Comparison of ENCODE assay signal across 17 cellular contexts in genomic region chr11:70711095-70711910, GRCh38.
DNase-seq lines count a peak whose midpoint lies in the region; ATAC-seq and TF ChIP-seq lines count a peak whose summit lies in the region.
"Had no signal": no experiment of that assay in that cellular context is flagged by ENCODE, and none has a peak within 500 bp of the region (broad histone marks: within the 10 kb centered on the region; RNA-seq: fewer than 3 reads in every experiment).

No MANE protein-coding gene starts in this region.

- intact Hi-C loops in Right ventricle myocardium inferior (cut with DNase I), result no loop called here
- intact Hi-C loops in left ventricle myocardium superior (cut with micrococcal nuclease), result no loop called here
- intact Hi-C loops in upper lobe of right lung (cut with DNase I), result no loop called here

- no peak overlapping the region for H2AFZ ChIP-seq in neuronal stem cell (ENCODE audit: low read length)

- no peaks in the 10 kb centered on the region for H3K9me3 Mint-ChIP-seq in progenitor cell of endocrine pancreas (ENCODE audit: low read depth)
- H3K9me3 Mint-ChIP-seq: CD8-positive, alpha-beta T cell had no signal

- no peaks in the 10 kb centered on the region for H3K79me1 ChIP-seq in neuronal stem cell (ENCODE audit: low read depth, low read length)

- in situ Hi-C loops in GM13976 (cut with MboI; ENCODE audit: low sequenced_read_pairs, unreplicated experiment), result no loop called here

- WGBS in neuronal stem cell (ENCODE audit: extremely low coverage in 2 of 2, insufficient read length in 2 of 2, insufficient replicate concordance in 1 of 2), 2 donors, result no CpG with 5 or more reads among the region's 30 CpGs

- H3K27me3 ChIP-seq in neuronal stem cell (ENCODE audit: control insufficient read depth in 3 of 3, insufficient read depth in 3 of 3, low read depth in 1 of 3, low read length in 3 of 3) (no peaks in the 10 kb centered on the region), upper lobe of right lung (no peaks in the 10 kb centered on the region)

- no peak overlapping the region for H3K4me3 Mint-ChIP-seq in progenitor cell of endocrine pancreas (ENCODE audit: low read depth)
- H3K4me3 Mint-ChIP-seq: CD8-positive, alpha-beta T cell had no signal

- H3K4me2 ChIP-seq in neuronal stem cell (ENCODE audit: insufficient read depth, low read length, poor library complexity, severe bottlenecking), result no peak overlapping the region
- H3K4me2 ChIP-seq: A549 had no signal

- peak; percentile 59 for DNase-seq in Right ventricle myocardium inferior (ENCODE audit: missing footprints)
- DNase-seq in left ventricle myocardium superior, result no peak
- DNase-seq in left kidney (ENCODE audit: low read depth, low spot score), result peak; percentile 36
- no peak for DNase-seq in neuronal stem cell (ENCODE audit: low spot score)
- DNase-seq in upper lobe of right lung, result peak; percentile 46
- no peak for DNase-seq in GM13976 (ENCODE audit: low spot score)
- DNase-seq in progenitor cell of endocrine pancreas (ENCODE audit: low spot score, unreplicated experiment), result no peak
- no peak for DNase-seq in SK-N-DZ (ENCODE audit: low spot score)
- DNase-seq: AML-193; Calu3; CD8-positive, alpha-beta T cell; DMS79 treated with DMSO at 0.1 percent for 48 hours; GF-D8; HCEC 1CT; IMR-90 had no signal

- no peaks in the 10 kb centered on the region for H3K36me3 Mint-ChIP-seq in progenitor cell of endocrine pancreas (ENCODE audit: insufficient read depth)
- H3K36me3 Mint-ChIP-seq: CD8-positive, alpha-beta T cell had no signal

- no peak overlapping the region for H3K14ac ChIP-seq in neuronal stem cell (ENCODE audit: low read length)

- no peak overlapping the region for H2BK120ac ChIP-seq in neuronal stem cell (ENCODE audit: low read depth, low read length)

- H4K8ac ChIP-seq in neuronal stem cell (ENCODE audit: low read depth, low read length), result no peak overlapping the region

- no peak overlapping the region for H2BK12ac ChIP-seq in neuronal stem cell (ENCODE audit: low read length)

- no peak overlapping the region for H3K4ac ChIP-seq in neuronal stem cell (ENCODE audit: low read length)

- TF ChIP-seq CTCF in upper lobe of right lung (IDR thresholded peaks at IDR 0.05) (no peak), GM13976 (IDR thresholded peaks at IDR 0.05; ENCODE audit: borderline replicate concordance, control extremely low read depth, extremely low read depth, insufficient read depth, missing control alignments) (no peak), progenitor cell of endocrine pancreas (IDR thresholded peaks at IDR 0.05; ENCODE audit: unreplicated experiment) (no peak)

- H2BK15ac ChIP-seq in neuronal stem cell (ENCODE audit: low read length), result peak overlapping the region; percentile 47

- H3K4me3 ChIP-seq in neuronal stem cell (ENCODE audit: low read length in 2 of 2) (no peak overlapping the region), upper lobe of right lung (no peak overlapping the region)
- H3K4me3 ChIP-seq: A549 had no signal

- no peaks in the 10 kb centered on the region for H3K4me1 Mint-ChIP-seq in progenitor cell of endocrine pancreas (ENCODE audit: low read depth)

- no peak for ATAC-seq in Right ventricle myocardium inferior
- ATAC-seq in left ventricle myocardium superior, result no peak
- no peak for ATAC-seq in upper lobe of right lung
- ATAC-seq: A549; CD8-positive, alpha-beta T cell had no signal

- H3K36me3 ChIP-seq in neuronal stem cell (replicated peaks in 1 of 2; ENCODE audit: control insufficient read depth in 2 of 2, insufficient read depth in 2 of 2, low read length in 2 of 2), result no peaks in the 10 kb centered on the region
- no peaks in the 10 kb centered on the region for H3K36me3 ChIP-seq in upper lobe of right lung

- H3K9me3 ChIP-seq in neuronal stem cell (replicated peaks in 1 of 2; ENCODE audit: control insufficient read depth in 2 of 2, insufficient read depth in 1 of 2, low read depth in 1 of 2, low read length in 2 of 2) (no peaks in the 10 kb centered on the region), upper lobe of right lung (no peaks in the 10 kb centered on the region)
- H3K9me3 ChIP-seq: A549 had no signal

- H2AK5ac ChIP-seq in neuronal stem cell (ENCODE audit: low read depth, low read length), result peak overlapping the region; percentile 24

- no peak overlapping the region for H3K27ac Mint-ChIP-seq in progenitor cell of endocrine pancreas
- H3K27ac Mint-ChIP-seq: CD8-positive, alpha-beta T cell had no signal

- no peaks in the 10 kb centered on the region for H3K27me3 Mint-ChIP-seq in progenitor cell of endocrine pancreas

- no peak overlapping the region for H2BK5ac ChIP-seq in neuronal stem cell (ENCODE audit: low read length)

- H3K23ac ChIP-seq in neuronal stem cell (ENCODE audit: low read depth, low read length, poor library complexity), result no peak overlapping the region

- peak overlapping the region; percentile 59 for H3K18ac ChIP-seq in neuronal stem cell (ENCODE audit: low read length)

- no peak overlapping the region for H3K9ac ChIP-seq in neuronal stem cell (ENCODE audit: low read depth, low read length, poor library complexity)

- H3K4me1 ChIP-seq in neuronal stem cell (ENCODE audit: control insufficient read depth in 2 of 2, insufficient read depth in 1 of 2, low read depth in 1 of 2, low read length in 2 of 2), result peaks cover 13 to 16% of the 10 kb centered on the region in 2 donors
- no peaks in the 10 kb centered on the region for H3K4me1 ChIP-seq in upper lobe of right lung
- H3K4me1 ChIP-seq: A549 had no signal

- H4K91ac ChIP-seq in neuronal stem cell (ENCODE audit: low read depth, low read length, poor library complexity), result no peak overlapping the region

- no peak overlapping the region for H3K27ac ChIP-seq in neuronal stem cell (replicated peaks; ENCODE audit: low read length)
- H3K27ac ChIP-seq in upper lobe of right lung, result no peak overlapping the region
- H3K27ac ChIP-seq: 22Rv1, A549 had no signal

Comparison
In these comparisons a context has a peak if more than half of its experiments do, and no peak if none do; other contexts are left out.
1. DNase-seq: peak in Right ventricle myocardium inferior (single experiment), left kidney (single experiment) and upper lobe of right lung (single experiment); none in left ventricle myocardium superior (single experiment), neuronal stem cell (single experiment), GM13976 (single experiment), progenitor cell of endocrine pancreas (single experiment) and SK-N-DZ (single experiment).